ENCODE assay signal across 20 cellular contexts in the genomic region with DNA sequence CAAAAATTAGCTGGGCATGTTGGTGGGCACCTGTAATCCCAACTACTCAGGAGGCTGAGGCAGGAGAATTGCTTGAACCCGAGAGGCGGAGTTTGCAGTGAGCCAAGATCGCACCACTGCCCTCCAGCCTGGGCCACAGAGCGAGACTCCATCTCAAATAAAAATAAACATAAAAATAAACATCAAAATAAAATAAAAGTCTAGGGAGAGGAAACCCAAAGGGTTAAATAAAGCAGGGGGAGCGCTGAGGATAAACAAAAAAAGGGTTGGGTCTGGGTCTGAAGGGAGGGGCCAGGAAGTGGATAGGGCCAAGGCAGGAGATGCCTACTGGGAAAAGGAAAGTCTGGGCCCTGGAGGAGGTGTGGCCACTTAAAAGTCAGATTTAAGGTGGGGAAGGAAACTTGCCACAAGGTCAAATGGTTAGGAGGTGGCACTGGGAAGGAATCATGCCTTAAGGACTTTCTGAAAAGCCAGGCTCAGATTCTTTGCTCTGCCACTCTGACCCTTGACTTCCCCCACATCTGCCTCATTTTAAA.
A peak's percentile ranks its signal among the peaks of the same experiment; 100 is the strongest.
DNase-seq lines count a peak whose midpoint lies in the region; ATAC-seq and TF ChIP-seq lines count a peak whose summit lies in the region.
"Had no signal": no experiment of that assay in that cellular context is flagged by ENCODE, and none has a peak within 500 bp of the region (broad histone marks: within the 10 kb centered on the region; RNA-seq: fewer than 3 reads in every experiment).

No MANE protein-coding gene starts in this region.

- TF ChIP-seq CTCF in Caco-2 (IDR thresholded peaks at IDR 0.05; ENCODE audit: insufficient read depth in 1 of 2, low read depth in 1 of 2, low read length in 1 of 2, severe bottlenecking in 1 of 2, unreplicated experiment in 1 of 2) = no peak
- no peak for TF ChIP-seq CTCF in left lung (IDR thresholded peaks at IDR 0.05)
- TF ChIP-seq CTCF in thyroid gland (IDR thresholded peaks at IDR 0.05) = no peak

- no peak for ATAC-seq in activated naive CD8-positive, alpha-beta T cell treated with anti-CD3 and anti-CD28 coated beads, Interleukin-2, amount 10 ng/mL, durations not matched to agents 7 days and 5 days (ENCODE audit: low read depth)
- ATAC-seq in left lung (peak; percentile 18), sciatic nerve (no peak)
- ATAC-seq: activated T-helper 17 cell treated with anti-CD3 and anti-CD28 coated beads, Interleukin-2, amount 50 U/mL, for 72 hours; body of pancreas; naive thymus-derived CD8-positive, alpha-beta T cell had no signal

- no peak overlapping the region for H3K4me3 Mint-ChIP-seq in Caco-2 (ENCODE audit: unreplicated experiment)
- H3K4me3 Mint-ChIP-seq in activated naive CD8-positive, alpha-beta T cell treated with anti-CD3 and anti-CD28 coated beads, Interleukin-2, amount 10 ng/mL, durations not matched to agents 7 days and 5 days = no peak overlapping the region
- H3K4me3 Mint-ChIP-seq: endodermal cell had no signal

- no peak for TF ChIP-seq POLR2A in thyroid gland (IDR thresholded peaks at IDR 0.05)

- peaks cover 9% of the 10 kb centered on the region for H3K9me3 Mint-ChIP-seq in Caco-2 (ENCODE audit: unreplicated experiment)
- H3K9me3 Mint-ChIP-seq in activated naive CD8-positive, alpha-beta T cell treated with anti-CD3 and anti-CD28 coated beads, Interleukin-2, amount 10 ng/mL, durations not matched to agents 7 days and 5 days = peaks cover 3% of the 10 kb centered on the region
- H3K9me3 Mint-ChIP-seq: activated T-helper 17 cell treated with anti-CD3 and anti-CD28 coated beads, Interleukin-2, amount 50 U/mL, for 72 hours; naive thymus-derived CD8-positive, alpha-beta T cell had no signal

- intact Hi-C loops in Caco-2 (cut with micrococcal nuclease; ENCODE audit: unreplicated experiment) = no loop called here
- intact Hi-C loops in left lung (cut with DNase I) = no loop called here
- intact Hi-C loops in thyroid gland (cut with DNase I) = no loop called here
- intact Hi-C loops in sciatic nerve (cut with DNase I) = no loop called here

- in situ Hi-C loops in KBM-7 (cut with MboI; ENCODE audit: low pct_unique_long_range_greater_than_20kb, low sequenced_read_pairs) = no loop called here

- H3K27me3 ChIP-seq in Caco-2 (replicated peaks; ENCODE audit: control insufficient read depth, insufficient read depth, low read length) = no peaks in the 10 kb centered on the region
- no peaks in the 10 kb centered on the region for H3K27me3 ChIP-seq in left lung
- no peaks in the 10 kb centered on the region for H3K27me3 ChIP-seq in thyroid gland
- H3K27me3 ChIP-seq: BE2C, body of pancreas had no signal

- no peaks in the 10 kb centered on the region for H3K9me3 ChIP-seq in Caco-2
- H3K9me3 ChIP-seq in left lung = no peaks in the 10 kb centered on the region
- H3K9me3 ChIP-seq in thyroid gland = no peaks in the 10 kb centered on the region
- H3K9me3 ChIP-seq: BE2C, body of pancreas had no signal

- 85 to 91% methylated on average over 5 of the region's 5 CpGs for WGBS in thyroid gland, 2 donors

- H3K27ac ChIP-seq in left lung (peak overlapping the region; percentile 5 to 37), thyroid gland (peak overlapping the region; percentile 77 to 93 (median 80))
- H3K27ac ChIP-seq: HL-60, SK-N-MC had no signal

- no peaks in the 10 kb centered on the region for H3K36me3 Mint-ChIP-seq in Caco-2 (ENCODE audit: insufficient read depth, unreplicated experiment)
- H3K36me3 Mint-ChIP-seq in activated naive CD8-positive, alpha-beta T cell treated with anti-CD3 and anti-CD28 coated beads, Interleukin-2, amount 10 ng/mL, durations not matched to agents 7 days and 5 days = no peaks in the 10 kb centered on the region
- H3K36me3 Mint-ChIP-seq: naive thymus-derived CD8-positive, alpha-beta T cell had no signal

- POLR2A ChIA-PET in Caco-2 (lab: Charles Lee) = no interaction called here
- POLR2A ChIA-PET in activated naive CD8-positive, alpha-beta T cell treated with anti-CD3 and anti-CD28 coated beads, Interleukin-2, amount 10 ng/mL, durations not matched to agents 7 days and 5 days (lab: Charles Lee) = no interaction called here

- H3K4me1 ChIP-seq in Caco-2 (peaks cover 20% of the 10 kb centered on the region), left lung (peaks cover 4 to 50% of the 10 kb centered on the region in 2 donors), thyroid gland (peaks cover 34 to 47% of the 10 kb centered on the region in 2 donors)
- H3K4me1 ChIP-seq: BE2C had no signal

- H3K27me3 Mint-ChIP-seq in Caco-2 (ENCODE audit: insufficient read depth, unreplicated experiment) = no peaks in the 10 kb centered on the region
- peaks cover 9% of the 10 kb centered on the region for H3K27me3 Mint-ChIP-seq in activated naive CD8-positive, alpha-beta T cell treated with anti-CD3 and anti-CD28 coated beads, Interleukin-2, amount 10 ng/mL, durations not matched to agents 7 days and 5 days
- H3K27me3 Mint-ChIP-seq: activated T-helper 17 cell treated with anti-CD3 and anti-CD28 coated beads, Interleukin-2, amount 50 U/mL, for 72 hours had no signal

- no peak for DNase-seq in Caco-2
- DNase-seq in activated naive CD8-positive, alpha-beta T cell treated with anti-CD3 and anti-CD28 coated beads, Interleukin-2, amount 10 ng/mL, durations not matched to agents 7 days and 5 days = no peak
- DNase-seq in left lung = no peak
- peak; percentile 18 to 36 for DNase-seq in thyroid gland
- no peak for DNase-seq in KBM-7
- no peak for DNase-seq in NCI-H1417 treated with DMSO at 0.1 percent for 48 hours (lab: John Stamatoyannopoulos, UW)
- DNase-seq in sciatic nerve (ENCODE audit: low spot score) = no peak
- DNase-seq: activated CD4-positive, alpha-beta T cell treated with anti-CD3 and anti-CD28 coated beads, Interleukin-2, amount 50 U/mL, for 1 hour; BE2C; body of pancreas; endodermal cell; H7; kidney glomerular epithelial cell; naive thymus-derived CD8-positive, alpha-beta T cell; NCI-H1436 treated with DMSO at 0.1 percent for 48 hours; NCI-H510A; T-helper 2 cell had no signal

- CTCF ChIA-PET in Caco-2 (lab: Charles Lee) = no interaction called here

- H3K4me3 ChIP-seq in Caco-2 (ENCODE audit: low read depth, low read length) (no peak overlapping the region), left lung (no peak overlapping the region), thyroid gland (replicated peaks in 1 of 3) (no peak overlapping the region)
- H3K4me3 ChIP-seq: body of pancreas, SK-N-MC had no signal

- no peaks in the 10 kb centered on the region for H3K36me3 ChIP-seq in Caco-2 (ENCODE audit: control insufficient read depth, insufficient read depth, low read length)
- H3K36me3 ChIP-seq in left lung = no peaks in the 10 kb centered on the region
- no peaks in the 10 kb centered on the region for H3K36me3 ChIP-seq in thyroid gland
- H3K36me3 ChIP-seq: BE2C had no signal

- no TSS peak for BruUV-seq in Caco-2 (replicated peaks; lab: Mats Ljungman, UMichigan)

- H3K4me1 Mint-ChIP-seq in Caco-2 (ENCODE audit: low read depth, unreplicated experiment) = peaks cover 32% of the 10 kb centered on the region
- H3K4me1 Mint-ChIP-seq in activated naive CD8-positive, alpha-beta T cell treated with anti-CD3 and anti-CD28 coated beads, Interleukin-2, amount 10 ng/mL, durations not matched to agents 7 days and 5 days = peaks cover 10% of the 10 kb centered on the region

- H3K27ac Mint-ChIP-seq in Caco-2 (ENCODE audit: unreplicated experiment) = peak overlapping the region; percentile 9
- peak overlapping the region; percentile 11 for H3K27ac Mint-ChIP-seq in activated naive CD8-positive, alpha-beta T cell treated with anti-CD3 and anti-CD28 coated beads, Interleukin-2, amount 10 ng/mL, durations not matched to agents 7 days and 5 days
- H3K27ac Mint-ChIP-seq: activated T-helper 17 cell treated with anti-CD3 and anti-CD28 coated beads, Interleukin-2, amount 50 U/mL, for 72 hours; endodermal cell had no signal

Comparison
In these comparisons a context has a peak if more than half of its experiments do, and no peak if none do; other contexts are left out.
1. DNase-seq: peak in thyroid gland (2 of 2); none in Caco-2 (0 of 2), activated naive CD8-positive, alpha-beta T cell treated with anti-CD3 and anti-CD28 coated beads, Interleukin-2, amount 10 ng/mL, durations not matched to agents 7 days and 5 days (single experiment), left lung (0 of 2), KBM-7 (single experiment), NCI-H1417 treated with DMSO at 0.1 percent for 48 hours (single experiment) and sciatic nerve (single experiment).